In the genomic region with DNA sequence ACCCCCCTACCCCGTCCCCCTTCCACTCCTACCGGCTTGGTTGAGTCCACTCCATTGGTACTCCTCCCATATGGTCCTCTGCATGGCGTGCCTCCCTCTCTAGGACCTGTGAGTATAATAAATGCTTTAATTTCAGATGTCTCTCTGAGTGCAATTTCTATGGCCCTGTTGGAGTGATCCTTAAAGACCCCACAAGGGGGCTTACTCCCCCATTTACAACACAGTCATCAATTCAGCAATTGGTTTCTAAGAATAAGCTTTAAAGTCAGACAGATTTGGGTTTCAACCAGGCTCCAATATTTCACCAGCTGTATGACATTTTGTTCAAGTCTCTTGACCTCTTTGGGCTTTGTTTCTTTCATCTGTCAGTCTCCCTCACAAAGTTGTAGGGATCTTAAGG, we compare ENCODE assay signal across 18 cellular contexts. TPM values are rescaled to one million over a fixed set of nuclear protein-coding genes. Genes with fewer than 3 reads are reported as not detected.
DNase-seq lines count a peak whose midpoint lies in the region; TF ChIP-seq lines count a peak whose summit lies in the region.
"Had no signal": no experiment of that assay in that cellular context is flagged by ENCODE, and none has a peak within 500 bp of the region (broad histone marks: within the 10 kb centered on the region; RNA-seq: fewer than 3 reads in every experiment).

No MANE protein-coding gene starts in this region.

- no peak overlapping the region for H3K4me3 Mint-ChIP-seq in chondrocyte (ENCODE audit: unreplicated experiment)
- H3K4me3 Mint-ChIP-seq in mesothelial cell of epicardium: no peak overlapping the region
- H3K4me3 Mint-ChIP-seq in progenitor cell of endocrine pancreas (ENCODE audit: low read depth): no peak overlapping the region
- H3K4me3 Mint-ChIP-seq: CD4-positive, alpha-beta memory T cell had no signal

- no peak for DNase-seq in chondrocyte (ENCODE audit: low spot score)
- DNase-seq in mesothelial cell of epicardium (ENCODE audit: low spot score in 2 of 2, unreplicated experiment in 2 of 2): no peak
- DNase-seq in progenitor cell of endocrine pancreas (ENCODE audit: low spot score, unreplicated experiment): no peak
- no peak for DNase-seq in T-helper 9 cell
- DNase-seq in SIG-M5 treated with dmso at 0.1 percent for 504 hours (lab: John Stamatoyannopoulos, UW; ENCODE audit: unreplicated experiment): no peak
- no peak for DNase-seq in glomerular visceral epithelial cell (ENCODE audit: extremely low spot score)
- DNase-seq: C1 segment of cervical spinal cord; Calu3; CD4-positive, alpha-beta memory T cell; COR-L47; DMS53; DMS79 treated with DMSO at 0.1 percent for 48 hours; GF-D8; GM23248; HCEC 1CT had no signal

- TF ChIP-seq CTCF in chondrocyte (IDR thresholded peaks at IDR 0.05): peak; percentile 21
- TF ChIP-seq CTCF in mesothelial cell of epicardium (IDR thresholded peaks at IDR 0.05; ENCODE audit: unreplicated experiment): peak; percentile 11
- TF ChIP-seq CTCF in progenitor cell of endocrine pancreas (IDR thresholded peaks at IDR 0.05; ENCODE audit: unreplicated experiment): peak; percentile 37

- H3K9me3 Mint-ChIP-seq in chondrocyte (ENCODE audit: low read depth): no peaks in the 10 kb centered on the region
- peaks cover 10% of the 10 kb centered on the region for H3K9me3 Mint-ChIP-seq in mesothelial cell of epicardium
- H3K9me3 Mint-ChIP-seq in progenitor cell of endocrine pancreas (ENCODE audit: low read depth): no peaks in the 10 kb centered on the region
- H3K9me3 Mint-ChIP-seq: CD4-positive, alpha-beta memory T cell had no signal

- no peaks in the 10 kb centered on the region for H3K4me1 Mint-ChIP-seq in chondrocyte (ENCODE audit: low read depth)
- H3K4me1 Mint-ChIP-seq in mesothelial cell of epicardium: peaks cover 8% of the 10 kb centered on the region
- peaks cover 8% of the 10 kb centered on the region for H3K4me1 Mint-ChIP-seq in progenitor cell of endocrine pancreas (ENCODE audit: low read depth)
- H3K4me1 Mint-ChIP-seq: CD4-positive, alpha-beta memory T cell had no signal

- H3K27ac Mint-ChIP-seq in chondrocyte (ENCODE audit: unreplicated experiment) (no peak overlapping the region), mesothelial cell of epicardium (no peak overlapping the region), progenitor cell of endocrine pancreas (no peak overlapping the region)
- H3K27ac Mint-ChIP-seq: CD4-positive, alpha-beta memory T cell had no signal

- H3K36me3 Mint-ChIP-seq in chondrocyte (ENCODE audit: low read depth): no peaks in the 10 kb centered on the region
- no peaks in the 10 kb centered on the region for H3K36me3 Mint-ChIP-seq in mesothelial cell of epicardium
- H3K36me3 Mint-ChIP-seq in progenitor cell of endocrine pancreas (ENCODE audit: insufficient read depth): no peaks in the 10 kb centered on the region
- H3K36me3 Mint-ChIP-seq: CD4-positive, alpha-beta memory T cell had no signal

- H3K27me3 Mint-ChIP-seq in chondrocyte (ENCODE audit: low read depth) (no peaks in the 10 kb centered on the region), mesothelial cell of epicardium (ENCODE audit: low read depth) (no peaks in the 10 kb centered on the region), progenitor cell of endocrine pancreas (no peaks in the 10 kb centered on the region)
- H3K27me3 Mint-ChIP-seq: CD4-positive, alpha-beta memory T cell had no signal

RNA-seq across cellular contexts. Expression of a gene that starts 38.7 kb away (rescaled TPM):
- total RNA-seq in chondrocyte (not detected in 3 replicates), mesothelial cell of epicardium (not detected in 3 replicates), progenitor cell of endocrine pancreas (not detected in 2 replicates)
- total RNA-seq: A172; Calu3; CD4-positive, alpha-beta memory T cell; Daoy; G401; GM23248 had no signal
